Comparison of ENCODE assay signal across 8 cellular contexts in the genomic region with DNA sequence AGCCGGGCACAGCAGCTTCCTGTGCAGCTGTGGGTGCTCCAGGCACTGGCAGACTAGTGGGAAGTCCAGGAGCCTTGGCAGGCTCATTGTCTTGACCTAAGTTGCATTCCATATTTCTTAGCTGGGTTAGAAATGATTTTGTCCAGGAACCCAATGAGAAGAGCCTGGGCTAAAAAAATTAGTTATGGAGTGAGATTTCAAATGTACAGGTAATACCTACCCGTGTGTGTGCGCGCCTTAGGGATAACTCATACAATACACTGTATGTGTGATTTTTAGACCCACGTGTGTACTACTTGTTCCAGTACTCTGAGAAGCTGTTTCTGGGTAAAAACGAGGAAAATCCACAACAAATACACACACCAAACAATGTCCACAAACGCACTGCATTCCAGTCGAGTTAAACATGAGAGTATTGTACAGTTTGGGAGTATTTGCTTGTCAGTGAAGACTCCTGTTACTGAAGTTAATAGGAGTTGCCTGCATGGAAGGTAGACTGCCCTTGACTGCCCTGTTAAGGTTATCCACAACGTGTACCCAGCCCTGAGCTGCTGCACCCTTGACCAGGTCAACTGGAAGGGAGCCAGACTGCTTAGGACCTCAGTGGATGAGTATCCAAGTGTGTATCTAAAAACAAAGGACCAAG. TPM values are rescaled to one million over a fixed set of nuclear protein-coding genes. Genes with fewer than 3 reads are reported as not detected.
DNase-seq lines count a peak whose midpoint lies in the region; ATAC-seq and TF ChIP-seq lines count a peak whose summit lies in the region.

No MANE protein-coding gene starts in this region.

- no peak overlapping the region for H3K27ac Mint-ChIP-seq in activated CD8-positive, alpha-beta memory T cell treated with anti-CD3 and anti-CD28 coated beads, Interleukin-2, amount 10 ng/mL, durations not matched to agents 7 days and 5 days

- no peaks in the 10 kb centered on the region for H3K9me3 Mint-ChIP-seq in activated CD8-positive, alpha-beta memory T cell treated with anti-CD3 and anti-CD28 coated beads, Interleukin-2, amount 10 ng/mL, durations not matched to agents 7 days and 5 days (ENCODE audit: low read depth)

- H3K27me3 ChIP-seq in right lobe of liver (no peaks in the 10 kb centered on the region), thyroid gland (no peaks in the 10 kb centered on the region)

- CTCF ChIA-PET in activated CD8-positive, alpha-beta memory T cell treated with anti-CD3 and anti-CD28 coated beads, Interleukin-2, amount 10 ng/mL, durations not matched to agents 7 days and 5 days (lab: Charles Lee), result interaction anchor here (0.5 to 4.2 kb wide), 14 partner anchors 9 to 300 kb away, joined by 3 to 71 read pairs (median 4); a partner anchor contains a TSS

- H3K4me1 ChIP-seq in right lobe of liver, result peaks cover 0 to 12% (median 3%) of the 10 kb centered on the region in 4 donors
- peaks cover 14 to 30% of the 10 kb centered on the region in 2 donors for H3K4me1 ChIP-seq in thyroid gland

- H3K9me3 ChIP-seq in right lobe of liver, result no peaks in the 10 kb centered on the region
- H3K9me3 ChIP-seq in thyroid gland, result no peaks in the 10 kb centered on the region

- in situ Hi-C loops in GM13976 (cut with MboI; ENCODE audit: low sequenced_read_pairs, unreplicated experiment), result no loop called here

- H3K27ac ChIP-seq in right lobe of liver (no peak overlapping the region), thyroid gland (peak overlapping the region in 1 of 3 donors; percentile 57)

- no peak for DNase-seq in activated CD8-positive, alpha-beta memory T cell treated with anti-CD3 and anti-CD28 coated beads, Interleukin-2, amount 10 ng/mL, durations not matched to agents 7 days and 5 days
- no peak for DNase-seq in activated CD8-positive, alpha-beta memory T cell treated with anti-CD3 and anti-CD28 coated beads for 24 hours
- DNase-seq in astrocyte of the hippocampus (ENCODE audit: low read depth, low spot score) (peak; percentile 26), right lobe of liver (peak; percentile 32 to 69 (median 55)), thyroid gland (peak; percentile 9 to 27), GM13976 (ENCODE audit: low spot score) (no peak), SHP77 treated with DMSO at 0.1 percent for 48 hours (lab: John Stamatoyannopoulos, UW) (no peak)
- no peak for DNase-seq in central memory CD4-positive, alpha-beta T cell

- peaks cover 23% of the 10 kb centered on the region for H3K4me1 Mint-ChIP-seq in activated CD8-positive, alpha-beta memory T cell treated with anti-CD3 and anti-CD28 coated beads, Interleukin-2, amount 10 ng/mL, durations not matched to agents 7 days and 5 days

- H3K4me3 ChIP-seq in right lobe of liver, result peak overlapping the region; percentile 56 to 72 (median 65)
- peak overlapping the region in 1 of 3 donors; percentile 65 for H3K4me3 ChIP-seq in thyroid gland (replicated peaks in 1 of 3)

- intact Hi-C loops in right lobe of liver (cut with DNase I), result no loop called here
- intact Hi-C loops in thyroid gland (cut with DNase I), result loop anchor here (10.0 kb wide), 1 partner anchor 79 kb away; a partner anchor contains a TSS

- peak overlapping the region; percentile 98 for H3K4me3 Mint-ChIP-seq in activated CD8-positive, alpha-beta memory T cell treated with anti-CD3 and anti-CD28 coated beads, Interleukin-2, amount 10 ng/mL, durations not matched to agents 7 days and 5 days

- peaks cover 29% of the 10 kb centered on the region for H3K36me3 Mint-ChIP-seq in activated CD8-positive, alpha-beta memory T cell treated with anti-CD3 and anti-CD28 coated beads, Interleukin-2, amount 10 ng/mL, durations not matched to agents 7 days and 5 days

- H3K27me3 Mint-ChIP-seq in activated CD8-positive, alpha-beta memory T cell treated with anti-CD3 and anti-CD28 coated beads, Interleukin-2, amount 10 ng/mL, durations not matched to agents 7 days and 5 days, result no peaks in the 10 kb centered on the region

- TF ChIP-seq CTCF in right lobe of liver (IDR thresholded peaks at IDR 0.05), result no peak
- no peak for TF ChIP-seq CTCF in thyroid gland (IDR thresholded peaks at IDR 0.05)
- TF ChIP-seq CTCF in GM13976 (IDR thresholded peaks at IDR 0.05; ENCODE audit: borderline replicate concordance, control extremely low read depth, extremely low read depth, insufficient read depth, missing control alignments), result no peak

- H3K36me3 ChIP-seq in right lobe of liver, result no peaks in the 10 kb centered on the region
- H3K36me3 ChIP-seq in thyroid gland, result no peaks in the 10 kb centered on the region

- ATAC-seq in activated CD8-positive, alpha-beta memory T cell treated with anti-CD3 and anti-CD28 coated beads, Interleukin-2, amount 10 ng/mL, durations not matched to agents 7 days and 5 days, result no peak
- ATAC-seq in right lobe of liver, result peak; percentile 26 to 68 (median 40)

- TF ChIP-seq POLR2A in right lobe of liver (IDR thresholded peaks at IDR 0.05), result no peak
- TF ChIP-seq POLR2A in thyroid gland (IDR thresholded peaks at IDR 0.05), result no peak

- WGBS in right lobe of liver (ENCODE audit: insufficient coverage, low coverage, low lambda C conversion rate, missing lambda C conversion rate), result 15% methylated on average over 4 of the region's 9 CpGs
- WGBS in thyroid gland, 2 donors, result 59 to 60% methylated on average over 9 of the region's 9 CpGs

RNA-seq across cellular contexts. Expression of a gene that starts 1.4 kb away (rescaled TPM):
- total RNA-seq in activated CD8-positive, alpha-beta memory T cell treated with anti-CD3 and anti-CD28 coated beads, Interleukin-2, amount 10 ng/mL, durations not matched to agents 7 days and 5 days, result 10 to 100 TPM; 12.1 to 12.5 TPM
- total RNA-seq in right lobe of liver, result 1 to 10 TPM in 3 of 6 experiments, under 1 TPM in 3; 0.29 to 1.5 (median 0.77) TPM
- total RNA-seq in thyroid gland, result 1 to 10 TPM; 2.7 to 9.7 (median 5.4) TPM

RNA-seq across cellular contexts. Expression of a gene that starts 56.8 kb away (rescaled TPM):
- total RNA-seq in activated CD8-positive, alpha-beta memory T cell treated with anti-CD3 and anti-CD28 coated beads, Interleukin-2, amount 10 ng/mL, durations not matched to agents 7 days and 5 days, result 1 to 10 TPM; 1.7 to 2.1 TPM
- total RNA-seq in right lobe of liver (10 to 100 TPM in 1 of 6 experiments, 1 to 10 TPM in 5; 3.6 to 10.4 (median 6.0) TPM), thyroid gland (10 to 100 TPM; 39.4 to 96.5 (median 41.6) TPM)

Comparison
In these comparisons a context has a peak if more than half of its experiments do, and no peak if none do; other contexts are left out.
1. DNase-seq: peak in astrocyte of the hippocampus (single experiment), right lobe of liver (3 of 3) and thyroid gland (2 of 2); none in activated CD8-positive, alpha-beta memory T cell treated with anti-CD3 and anti-CD28 coated beads, Interleukin-2, amount 10 ng/mL, durations not matched to agents 7 days and 5 days (single experiment), activated CD8-positive, alpha-beta memory T cell treated with anti-CD3 and anti-CD28 coated beads for 24 hours (single experiment), GM13976 (single experiment), SHP77 treated with DMSO at 0.1 percent for 48 hours (single experiment) and central memory CD4-positive, alpha-beta T cell (single experiment).